In the genomic region with DNA sequence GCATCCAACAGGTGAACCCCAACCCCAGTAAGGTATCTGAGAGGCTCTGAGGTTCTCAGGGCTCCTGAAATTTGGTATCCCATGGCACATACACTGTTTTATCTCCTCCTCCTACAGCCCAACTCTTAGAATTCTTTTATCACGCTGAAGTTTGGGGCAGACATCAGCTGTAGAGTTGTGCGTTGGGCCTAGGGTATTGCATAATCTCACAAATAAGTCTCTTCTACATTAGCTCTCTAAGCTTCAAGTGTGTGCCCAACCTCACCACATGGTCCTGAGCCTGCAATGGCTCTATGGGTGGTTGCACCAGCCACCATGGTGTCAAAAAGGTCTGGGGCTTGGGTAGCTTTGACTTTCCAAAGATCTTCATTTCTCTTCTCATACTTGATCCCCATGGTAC, we compare ENCODE assay signal across 22 cellular contexts.
DNase-seq lines count a peak whose midpoint lies in the region; ATAC-seq, FAIRE-seq and TF ChIP-seq lines count a peak whose summit lies in the region.
"Had no signal": no experiment of that assay in that cellular context is flagged by ENCODE, and none has a peak within 500 bp of the region (broad histone marks: within the 10 kb centered on the region; RNA-seq: fewer than 3 reads in every experiment).

No MANE protein-coding gene starts in this region.

- no peaks in the 10 kb centered on the region for H3K79me2 ChIP-seq in HepG2 (ENCODE audit: insufficient read depth, low read length)

- H3K36me3 ChIP-seq in colonic mucosa (no peaks in the 10 kb centered on the region), HepG2 (replicated peaks in 1 of 2; ENCODE audit: control insufficient read depth in 1 of 2, insufficient read depth in 2 of 2, low read length in 2 of 2) (no peaks in the 10 kb centered on the region), HAP-1 (replicated peaks) (no peaks in the 10 kb centered on the region)

- H3K9me3 ChIP-seq in colonic mucosa (no peaks in the 10 kb centered on the region), HepG2 (ENCODE audit: low read length) (no peaks in the 10 kb centered on the region), HAP-1 (no peaks in the 10 kb centered on the region)
- H3K9me3 ChIP-seq: A549, Caco-2 had no signal

- H3K4me1 Mint-ChIP-seq in activated CD4-positive, alpha-beta T cell treated with anti-CD3 and anti-CD28 coated beads, Interleukin-2, amount 10 ng/mL, durations not matched to agents 7 days and 5 days, result no peaks in the 10 kb centered on the region
- H3K4me1 Mint-ChIP-seq in activated CD4-positive, alpha-beta T cell treated with anti-CD3 and anti-CD28 coated beads, Interleukin-2, amount 10 ng/mL, durations not matched to agents 24 days and 14 days, result no peaks in the 10 kb centered on the region

- H3K27me3 ChIP-seq in colonic mucosa (no peaks in the 10 kb centered on the region), HepG2 (ENCODE audit: control insufficient read depth in 1 of 2, insufficient read depth in 2 of 2, low read length in 2 of 2) (no peaks in the 10 kb centered on the region), HAP-1 (ENCODE audit: low read depth) (no peaks in the 10 kb centered on the region)

- CTCF ChIA-PET in activated CD4-positive, alpha-beta T cell treated with anti-CD3 and anti-CD28 coated beads, Interleukin-2, amount 10 ng/mL, durations not matched to agents 7 days and 5 days (lab: Charles Lee), result no interaction called here
- CTCF ChIA-PET in HepG2 (lab: Yijun Ruan, JAX; ENCODE audit: low intra/inter-chr PET ratio, low total read pairs), result no interaction called here

- no peaks in the 10 kb centered on the region for H3K9me3 Mint-ChIP-seq in activated CD4-positive, alpha-beta T cell treated with anti-CD3 and anti-CD28 coated beads, Interleukin-2, amount 10 ng/mL, durations not matched to agents 7 days and 5 days
- no peaks in the 10 kb centered on the region for H3K9me3 Mint-ChIP-seq in activated CD4-positive, alpha-beta T cell treated with anti-CD3 and anti-CD28 coated beads, Interleukin-2, amount 10 ng/mL, durations not matched to agents 24 days and 14 days
- H3K9me3 Mint-ChIP-seq: CD4-positive, alpha-beta T cell; GM23338 had no signal

- TF ChIP-seq RAD21 in HepG2 (CRISPR knock-in tag; IDR thresholded peaks at IDR 0.05), result no peak

- intact Hi-C loops in activated CD4-positive, alpha-beta T cell treated with anti-CD3 and anti-CD28 coated beads, Interleukin-2, amount 10 ng/mL, durations not matched to agents 24 days and 14 days (cut with micrococcal nuclease), result no loop called here
- intact Hi-C loops in colonic mucosa (cut with DNase I), result no loop called here
- intact Hi-C loops in HepG2 (cut with micrococcal nuclease; ENCODE audit: unreplicated experiment), result no loop called here
- intact Hi-C loops in posterior cingulate gyrus (cut with DNase I), result no loop called here

- H3K4me1 ChIP-seq in colonic mucosa (no peaks in the 10 kb centered on the region), HepG2 (ENCODE audit: insufficient read depth, low read length) (no peaks in the 10 kb centered on the region), HAP-1 (no peaks in the 10 kb centered on the region)
- H3K4me1 ChIP-seq: A549 had no signal

- peak; percentile 2 for DNase-seq in activated CD4-positive, alpha-beta T cell treated with anti-CD3 and anti-CD28 coated beads, Interleukin-2, amount 10 ng/mL, durations not matched to agents 7 days and 5 days
- no peak for DNase-seq in activated CD4-positive, alpha-beta T cell treated with anti-CD3 and anti-CD28 coated beads, Interleukin-2, amount 10 ng/mL, durations not matched to agents 24 days and 14 days
- DNase-seq in colonic mucosa (peak; percentile 2), HepG2 (ENCODE audit: low spot score) (no peak), posterior cingulate gyrus (no peak), HAP-1 (ENCODE audit: low spot score in 2 of 2) (no peak), NCI-H1048 (lab: John Stamatoyannopoulos, UW) (no peak)
- DNase-seq: AML-193; Caco-2; CD4-positive, alpha-beta T cell; HFFc6 had no signal

- no peak for FAIRE-seq in HepG2 (lab: Jason Lieb, UNC)
- FAIRE-seq: A549, D721Med, G401.6, GM12891, H54 had no signal

- BruUV-seq in HepG2 (replicated peaks; lab: Mats Ljungman, UMichigan), result no TSS peak

- no peak for TF ChIP-seq EP300 in HepG2 (IDR thresholded peaks at IDR 0.05; ENCODE audit: low read depth in 2 of 2, low read length in 2 of 2)
- no peak for TF ChIP-seq EP300 in HepG2 (CRISPR knock-in tag; IDR thresholded peaks at IDR 0.05; ENCODE audit: borderline replicate concordance)

- H2AFZ ChIP-seq in HepG2 (ENCODE audit: low read length), result no peak overlapping the region
- H2AFZ ChIP-seq: GM23338 had no signal

- 23% methylated on average over 2 of the region's 2 CpGs for WGBS in HepG2 (ENCODE audit: low lambda C conversion rate)

- H3K9ac ChIP-seq in colonic mucosa (ENCODE audit: low read depth in 2 of 2, low read length in 2 of 2) (no peak overlapping the region), HepG2 (ENCODE audit: insufficient read depth, low read depth, low read length) (no peak overlapping the region)

- H3K4me3 Mint-ChIP-seq in activated CD4-positive, alpha-beta T cell treated with anti-CD3 and anti-CD28 coated beads, Interleukin-2, amount 10 ng/mL, durations not matched to agents 7 days and 5 days, result no peak overlapping the region
- H3K4me3 Mint-ChIP-seq in activated CD4-positive, alpha-beta T cell treated with anti-CD3 and anti-CD28 coated beads, Interleukin-2, amount 10 ng/mL, durations not matched to agents 24 days and 14 days, result no peak overlapping the region
- H3K4me3 Mint-ChIP-seq: CD4-positive, alpha-beta T cell; GM23338; HFFc6; IgD-negative memory B cell had no signal

- TF ChIP-seq CTCF in colonic mucosa (IDR thresholded peaks at IDR 0.05) (no peak), HepG2 (CRISPR knock-in tag; IDR thresholded peaks at IDR 0.05) (no peak)

- H3K36me3 Mint-ChIP-seq in activated CD4-positive, alpha-beta T cell treated with anti-CD3 and anti-CD28 coated beads, Interleukin-2, amount 10 ng/mL, durations not matched to agents 7 days and 5 days (ENCODE audit: low read depth), result no peaks in the 10 kb centered on the region
- H3K36me3 Mint-ChIP-seq in activated CD4-positive, alpha-beta T cell treated with anti-CD3 and anti-CD28 coated beads, Interleukin-2, amount 10 ng/mL, durations not matched to agents 24 days and 14 days (ENCODE audit: low read depth), result no peaks in the 10 kb centered on the region
- H3K36me3 Mint-ChIP-seq: IgD-negative memory B cell had no signal

- H3K27ac ChIP-seq in colonic mucosa (no peak overlapping the region), HepG2 (ENCODE audit: extremely low read length, insufficient read depth, low read length) (no peak overlapping the region)
- H3K27ac ChIP-seq: 22Rv1, A549, C4-2B, HL-60 had no signal

- no peaks in the 10 kb centered on the region for H3K27me3 Mint-ChIP-seq in activated CD4-positive, alpha-beta T cell treated with anti-CD3 and anti-CD28 coated beads, Interleukin-2, amount 10 ng/mL, durations not matched to agents 7 days and 5 days
- H3K27me3 Mint-ChIP-seq in activated CD4-positive, alpha-beta T cell treated with anti-CD3 and anti-CD28 coated beads, Interleukin-2, amount 10 ng/mL, durations not matched to agents 24 days and 14 days, result no peaks in the 10 kb centered on the region

- in situ Hi-C loops in HepG2 (cut with HindIII; ENCODE audit: extremely low pct_ligation_motif_present, low pct_unique_long_range_greater_than_20kb), result no loop called here
- in situ Hi-C loops in HAP-1 (cut with MboI; ENCODE audit: low sequenced_read_pairs), result no loop called here

- H3K4me2 ChIP-seq in HepG2 (ENCODE audit: low read depth, low read length), result no peak overlapping the region
- H3K4me2 ChIP-seq: A549, GM23338 had no signal

- no peaks in the 10 kb centered on the region for H4K20me1 ChIP-seq in HepG2 (ENCODE audit: insufficient read depth, low read length)

- H3K4me3 ChIP-seq in colonic mucosa (no peak overlapping the region), HepG2 (replicated peaks in 1 of 3; ENCODE audit: insufficient read depth in 1 of 3, low read depth in 2 of 3, low read length in 3 of 3) (no peak overlapping the region), HAP-1 (no peak overlapping the region)
- H3K4me3 ChIP-seq: A549, GM23338 had no signal

- TF ChIP-seq POLR2A in HepG2 (IDR thresholded peaks at IDR 0.05; ENCODE audit: insufficient read depth in 1 of 2, low read depth in 2 of 2, low read length in 2 of 2), result no peak

- ATAC-seq in HepG2, result no peak
- ATAC-seq: A549, GM23338, HCT116 had no signal

- H3K27ac Mint-ChIP-seq in activated CD4-positive, alpha-beta T cell treated with anti-CD3 and anti-CD28 coated beads, Interleukin-2, amount 10 ng/mL, durations not matched to agents 7 days and 5 days, result no peak overlapping the region
- H3K27ac Mint-ChIP-seq in activated CD4-positive, alpha-beta T cell treated with anti-CD3 and anti-CD28 coated beads, Interleukin-2, amount 10 ng/mL, durations not matched to agents 24 days and 14 days, result no peak overlapping the region
- H3K27ac Mint-ChIP-seq: CD4-positive, alpha-beta T cell; GM23338; HFFc6; IgD-negative memory B cell had no signal

- POLR2A ChIA-PET in activated CD4-positive, alpha-beta T cell treated with anti-CD3 and anti-CD28 coated beads, Interleukin-2, amount 10 ng/mL, durations not matched to agents 7 days and 5 days (lab: Charles Lee), result no interaction called here
- POLR2A ChIA-PET in HepG2 (lab: Yijun Ruan, JAX), result no interaction called here

TF ChIP-seq in HepG2, 621 proteins besides CTCF, POLR2A, EP300 and RAD21 (continues in another document):
- TF ChIP-seq GFI1 (CRISPR knock-in tag; IDR thresholded peaks at IDR 0.05; ENCODE audit: borderline replicate concordance), result no peak

Comparison
In these comparisons a context has a peak if more than half of its experiments do, and no peak if none do; other contexts are left out.
1. DNase-seq: peak in activated CD4-positive, alpha-beta T cell treated with anti-CD3 and anti-CD28 coated beads, Interleukin-2, amount 10 ng/mL, durations not matched to agents 7 days and 5 days (single experiment) and colonic mucosa (single experiment); none in activated CD4-positive, alpha-beta T cell treated with anti-CD3 and anti-CD28 coated beads, Interleukin-2, amount 10 ng/mL, durations not matched to agents 24 days and 14 days (single experiment), HepG2 (single experiment), posterior cingulate gyrus (0 of 10), HAP-1 (0 of 2) and NCI-H1048 (single experiment).